Comparison of ENCODE assay signal across 1 cellular context in genomic region chr9:98848450-98849149, GRCh38.
TF ChIP-seq lines count a peak whose summit lies in the region.

No MANE protein-coding gene starts in this region.

TF ChIP-seq in HepG2, 621 proteins besides CTCF, POLR2A, EP300 and RAD21 (continued from another document and continues in another):
- TF ChIP-seq GATAD2A (CRISPR knock-in tag; IDR thresholded peaks at IDR 0.05) (peak; percentile 80), ZSCAN12 (CRISPR knock-in tag; IDR thresholded peaks at IDR 0.05) (no peak), THAP11 (CRISPR knock-in tag; IDR thresholded peaks at IDR 0.05) (peak; percentile 52; the same call in 1 of the 2 replicates), RARA (CRISPR knock-in tag; IDR thresholded peaks at IDR 0.05) (peak; percentile 28; the same call in 1 of the 2 replicates), PPARG (CRISPR knock-in tag; conservative IDR thresholded peaks at IDR 0.05) (0 out of 2 replicates have a peak, but pooled peaks have one; percentile 44), ZNF747 (CRISPR knock-in tag; IDR thresholded peaks at IDR 0.05; ENCODE audit: borderline replicate concordance) (no peak), HDAC2 (CRISPR knock-in tag; IDR thresholded peaks at IDR 0.05) (peak; percentile 37; the same call in 1 of the 2 replicates), ZNF614 (CRISPR knock-in tag; IDR thresholded peaks at IDR 0.05; ENCODE audit: borderline replicate concordance) (peak; percentile 29; the same call in 1 of the 2 replicates), HMG20A (CRISPR knock-in tag; IDR thresholded peaks at IDR 0.05; ENCODE audit: borderline replicate concordance) (peak; percentile 45; the same call in 1 of the 2 replicates), RXRB (CRISPR knock-in tag; IDR thresholded peaks at IDR 0.05; ENCODE audit: borderline replicate concordance) (peak; percentile 56; the same call in 1 of the 2 replicates), CCAR2 (optimal IDR thresholded peaks at IDR 0.05; ENCODE audit: low read depth, low read length) (no peak), ATF7-NPFF (CRISPR knock-in tag; IDR thresholded peaks at IDR 0.05; ENCODE audit: low read depth) (no peak), ATM (IDR thresholded peaks at IDR 0.05; ENCODE audit: borderline replicate concordance) (no peak), IRF2 (CRISPR knock-in tag; IDR thresholded peaks at IDR 0.05) (peak; percentile 74; the same call in 1 of the 2 replicates), KLF16 (CRISPR knock-in tag; IDR thresholded peaks at IDR 0.05) (peak in 1 of 2 experiments; percentile 53; a peak in 1 of 4 replicates), ATF5 (CRISPR knock-in tag; IDR thresholded peaks at IDR 0.05; ENCODE audit: low read depth) (no peak), SOX6 (IDR thresholded peaks at IDR 0.05) (no peak), SOX6 (CRISPR knock-in tag; IDR thresholded peaks at IDR 0.05) (peak; percentile 95), ZNF800 (CRISPR knock-in tag; IDR thresholded peaks at IDR 0.05) (0 out of 2 replicates have a peak, but pooled peaks have one; percentile 55), ARID5B (CRISPR knock-in tag; IDR thresholded peaks at IDR 0.05) (peak; percentile 79), ZBTB40 (IDR thresholded peaks at IDR 0.05) (no peak), ZBTB40 (CRISPR knock-in tag; IDR thresholded peaks at IDR 0.05) (no peak), EZH2 (conservative IDR thresholded peaks at IDR 0.05; ENCODE audit: low read depth, low read length) (no peak), ATF7 (IDR thresholded peaks at IDR 0.05) (no peak), ATF7 (CRISPR knock-in tag; IDR thresholded peaks at IDR 0.05) (no peak), ZNF644 (CRISPR knock-in tag; IDR thresholded peaks at IDR 0.05; ENCODE audit: low read depth) (0 out of 2 replicates have a peak, but pooled peaks have one; percentile 31), FOXK1 (CRISPR knock-in tag; IDR thresholded peaks at IDR 0.05; ENCODE audit: borderline replicate concordance, low read depth) (peak; percentile 75; the same call in 1 of the 2 replicates), ZSCAN9 (CRISPR knock-in tag; IDR thresholded peaks at IDR 0.05; ENCODE audit: borderline replicate concordance) (peak; percentile 53; the same call in 1 of the 2 replicates), ZGPAT (CRISPR knock-in tag; IDR thresholded peaks at IDR 0.05) (peak; percentile 64), GABPB1 (CRISPR knock-in tag; IDR thresholded peaks at IDR 0.05) (peak; percentile 35; the same call in 1 of the 2 replicates), MLXIP (CRISPR knock-in tag; IDR thresholded peaks at IDR 0.05; ENCODE audit: borderline replicate concordance) (no peak), USF2 (IDR thresholded peaks at IDR 0.05; ENCODE audit: low read depth, low read length) (no peak), USF2 (CRISPR knock-in tag; IDR thresholded peaks at IDR 0.05; ENCODE audit: borderline replicate concordance) (no peak), PHF21A (CRISPR knock-in tag; IDR thresholded peaks at IDR 0.05) (peak; percentile 22; the same call in 1 of the 2 replicates), ZNF205 (CRISPR knock-in tag; IDR thresholded peaks at IDR 0.05) (0 out of 2 replicates have a peak, but pooled peaks have one; percentile 32), KAT8 (CRISPR knock-in tag; IDR thresholded peaks at IDR 0.05) (peak; percentile 52; the same call in 1 of the 2 replicates), MYC (CRISPR knock-in tag; IDR thresholded peaks at IDR 0.05; ENCODE audit: borderline replicate concordance) (peak; percentile 29; the same call in 1 of the 2 replicates), KLF9 (CRISPR knock-in tag; IDR thresholded peaks at IDR 0.05; ENCODE audit: low read depth) (no peak)
